ENCODE assay signal across 8 cellular contexts in genomic region chr11:112227002-112227401, GRCh38. TPM values are rescaled to one million over a fixed set of nuclear protein-coding genes. Genes with fewer than 3 reads are reported as not detected.
A peak's percentile ranks its signal among the peaks of the same experiment; 100 is the strongest.
DNase-seq lines count a peak whose midpoint lies in the region; ATAC-seq and TF ChIP-seq lines count a peak whose summit lies in the region.

No MANE protein-coding gene starts in this region.

- intact Hi-C loops in dorsolateral prefrontal cortex (cut with DNase I): loop anchor here in 1 of 2 donors (2.0 kb wide), 1 partner anchor 52 kb away; no protein-coding TSS in a partner anchor

- DNase-seq in NCI-H1092 treated with DMSO at 0.1 percent for 48 hours (lab: John Stamatoyannopoulos, UW): peak; percentile 35
- no peak for DNase-seq in NCI-H1092 (lab: John Stamatoyannopoulos, UW)
- peak; percentile 76 for DNase-seq in OCI-M1 (lab: John Stamatoyannopoulos, UW)
- peak in 2 of 10 donors; percentile 9 to 32 for DNase-seq in dorsolateral prefrontal cortex
- no peak for DNase-seq in NCI-H446 treated with DMSO at 0.1 percent for 48 hours (lab: John Stamatoyannopoulos, UW)

- H3K4me3 ChIP-seq in dorsolateral prefrontal cortex: peak overlapping the region; percentile 56 to 97 (median 87)
- H3K4me3 ChIP-seq in muscle layer of colon (ENCODE audit: low read depth in 1 of 2, low read length in 2 of 2): peak overlapping the region; percentile 87 to 96

- peak overlapping the region; percentile 92 for H3K9ac ChIP-seq in muscle layer of colon (ENCODE audit: low read length)

- H3K9me3 ChIP-seq in muscle layer of colon (ENCODE audit: low read length): no peaks in the 10 kb centered on the region

- H3K4me1 ChIP-seq in muscle layer of colon (ENCODE audit: insufficient read depth, low read length): peaks cover 8% of the 10 kb centered on the region

- ATAC-seq in HG03196 (IDR thresholded peaks at IDR 0.05; ENCODE audit: unreplicated experiment) (no peak), GM18858 (IDR thresholded peaks at IDR 0.05; ENCODE audit: unreplicated experiment) (no peak)

- H3K27me3 ChIP-seq in dorsolateral prefrontal cortex (no peaks in the 10 kb centered on the region), muscle layer of colon (ENCODE audit: control insufficient read depth in 1 of 2, insufficient read depth in 2 of 2, low read length in 2 of 2) (no peaks in the 10 kb centered on the region)

- H3K36me3 ChIP-seq in muscle layer of colon (ENCODE audit: insufficient read depth, low read length): peaks cover 12% of the 10 kb centered on the region

- H3K27ac ChIP-seq in dorsolateral prefrontal cortex (peak overlapping the region; percentile 80 to 100 (median 99)), muscle layer of colon (ENCODE audit: low read depth, low read length) (peak overlapping the region; percentile 93)

- TF ChIP-seq CTCF in dorsolateral prefrontal cortex (IDR thresholded peaks at IDR 0.05 in 54 of 56, conservative IDR thresholded peaks at IDR 0.05 in 2 of 56; ENCODE audit: low read depth in 1 of 56, partially characterized antibody in 56 of 56): no peak

RNA-seq across cellular contexts. Expression of gene PTS, which starts 0.8 kb away (rescaled TPM):
- 10 to 100 TPM; 20.4 to 52.7 (median 39.5) TPM for total RNA-seq in dorsolateral prefrontal cortex

RNA-seq across cellular contexts. Expression of gene PLET1, which starts 33.7 kb away (rescaled TPM):
- not detected for total RNA-seq in dorsolateral prefrontal cortex

RNA-seq across cellular contexts. Expression of gene BCO2, which starts 51.7 kb away (rescaled TPM):
- 10 to 100 TPM; 14.1 to 49.0 (median 26.6) TPM for total RNA-seq in dorsolateral prefrontal cortex

RNA-seq across cellular contexts. Expression of gene TEX12, which starts 59.8 kb away (rescaled TPM):
- total RNA-seq in dorsolateral prefrontal cortex: 1 to 10 TPM in 19 of 120 experiments, under 1 TPM in 46, not detected in 55; 0.41 to 1.7 (median 0.86) TPM

Comparison
In these comparisons a context has a peak if more than half of its experiments do, and no peak if none do; other contexts are left out.
1. DNase-seq: peak in NCI-H1092 treated with DMSO at 0.1 percent for 48 hours (single experiment) and OCI-M1 (single experiment); none in NCI-H1092 (single experiment) and NCI-H446 treated with DMSO at 0.1 percent for 48 hours (single experiment).